1 cellular context compared by ENCODE assay signal in the genomic region with DNA sequence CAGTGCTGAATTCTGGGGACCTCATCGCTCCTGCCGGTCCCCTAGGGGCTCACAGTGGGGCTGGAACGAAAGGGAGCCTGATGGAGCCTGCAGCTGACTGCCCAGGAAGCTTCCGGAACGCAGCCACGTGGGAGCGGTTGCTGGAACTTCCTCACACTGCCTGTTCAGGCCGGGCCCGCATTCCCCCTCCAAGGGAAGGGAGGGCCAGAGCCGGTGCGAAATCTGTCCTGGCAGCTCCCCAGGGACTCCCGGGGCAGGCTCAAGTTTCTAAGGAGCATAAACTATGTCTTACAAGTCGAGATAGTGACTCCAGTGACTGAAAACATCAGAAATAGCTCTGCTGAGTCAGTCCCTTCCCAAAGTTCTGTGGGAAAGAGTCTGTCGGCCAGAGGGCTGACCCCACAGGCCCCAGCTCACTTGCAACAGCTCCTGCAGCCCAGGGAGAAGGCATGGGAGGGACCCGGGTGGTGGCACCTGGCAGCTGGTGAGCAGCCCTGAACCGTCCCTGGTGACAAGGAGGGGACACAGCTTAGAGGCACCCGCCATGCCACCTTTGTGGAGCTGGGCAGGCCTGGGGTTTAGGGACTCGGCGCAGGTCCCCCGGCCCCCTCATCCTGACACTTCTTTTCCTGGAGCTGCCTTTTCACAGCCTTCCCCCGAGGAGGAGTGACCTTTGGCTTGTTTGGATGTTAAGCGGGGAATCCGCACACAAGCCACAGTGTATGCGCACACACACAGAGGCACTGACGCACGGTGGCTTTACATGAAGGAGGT.
A peak's percentile ranks its signal among the peaks of the same experiment; 100 is the strongest.
TF ChIP-seq lines count a peak whose summit lies in the region.

No MANE protein-coding gene starts in this region.

TF ChIP-seq in K562, 482 proteins besides CTCF, POLR2A, EP300 and RAD21 (continued from another document and continues in another):
- TF ChIP-seq, protein P1, sequence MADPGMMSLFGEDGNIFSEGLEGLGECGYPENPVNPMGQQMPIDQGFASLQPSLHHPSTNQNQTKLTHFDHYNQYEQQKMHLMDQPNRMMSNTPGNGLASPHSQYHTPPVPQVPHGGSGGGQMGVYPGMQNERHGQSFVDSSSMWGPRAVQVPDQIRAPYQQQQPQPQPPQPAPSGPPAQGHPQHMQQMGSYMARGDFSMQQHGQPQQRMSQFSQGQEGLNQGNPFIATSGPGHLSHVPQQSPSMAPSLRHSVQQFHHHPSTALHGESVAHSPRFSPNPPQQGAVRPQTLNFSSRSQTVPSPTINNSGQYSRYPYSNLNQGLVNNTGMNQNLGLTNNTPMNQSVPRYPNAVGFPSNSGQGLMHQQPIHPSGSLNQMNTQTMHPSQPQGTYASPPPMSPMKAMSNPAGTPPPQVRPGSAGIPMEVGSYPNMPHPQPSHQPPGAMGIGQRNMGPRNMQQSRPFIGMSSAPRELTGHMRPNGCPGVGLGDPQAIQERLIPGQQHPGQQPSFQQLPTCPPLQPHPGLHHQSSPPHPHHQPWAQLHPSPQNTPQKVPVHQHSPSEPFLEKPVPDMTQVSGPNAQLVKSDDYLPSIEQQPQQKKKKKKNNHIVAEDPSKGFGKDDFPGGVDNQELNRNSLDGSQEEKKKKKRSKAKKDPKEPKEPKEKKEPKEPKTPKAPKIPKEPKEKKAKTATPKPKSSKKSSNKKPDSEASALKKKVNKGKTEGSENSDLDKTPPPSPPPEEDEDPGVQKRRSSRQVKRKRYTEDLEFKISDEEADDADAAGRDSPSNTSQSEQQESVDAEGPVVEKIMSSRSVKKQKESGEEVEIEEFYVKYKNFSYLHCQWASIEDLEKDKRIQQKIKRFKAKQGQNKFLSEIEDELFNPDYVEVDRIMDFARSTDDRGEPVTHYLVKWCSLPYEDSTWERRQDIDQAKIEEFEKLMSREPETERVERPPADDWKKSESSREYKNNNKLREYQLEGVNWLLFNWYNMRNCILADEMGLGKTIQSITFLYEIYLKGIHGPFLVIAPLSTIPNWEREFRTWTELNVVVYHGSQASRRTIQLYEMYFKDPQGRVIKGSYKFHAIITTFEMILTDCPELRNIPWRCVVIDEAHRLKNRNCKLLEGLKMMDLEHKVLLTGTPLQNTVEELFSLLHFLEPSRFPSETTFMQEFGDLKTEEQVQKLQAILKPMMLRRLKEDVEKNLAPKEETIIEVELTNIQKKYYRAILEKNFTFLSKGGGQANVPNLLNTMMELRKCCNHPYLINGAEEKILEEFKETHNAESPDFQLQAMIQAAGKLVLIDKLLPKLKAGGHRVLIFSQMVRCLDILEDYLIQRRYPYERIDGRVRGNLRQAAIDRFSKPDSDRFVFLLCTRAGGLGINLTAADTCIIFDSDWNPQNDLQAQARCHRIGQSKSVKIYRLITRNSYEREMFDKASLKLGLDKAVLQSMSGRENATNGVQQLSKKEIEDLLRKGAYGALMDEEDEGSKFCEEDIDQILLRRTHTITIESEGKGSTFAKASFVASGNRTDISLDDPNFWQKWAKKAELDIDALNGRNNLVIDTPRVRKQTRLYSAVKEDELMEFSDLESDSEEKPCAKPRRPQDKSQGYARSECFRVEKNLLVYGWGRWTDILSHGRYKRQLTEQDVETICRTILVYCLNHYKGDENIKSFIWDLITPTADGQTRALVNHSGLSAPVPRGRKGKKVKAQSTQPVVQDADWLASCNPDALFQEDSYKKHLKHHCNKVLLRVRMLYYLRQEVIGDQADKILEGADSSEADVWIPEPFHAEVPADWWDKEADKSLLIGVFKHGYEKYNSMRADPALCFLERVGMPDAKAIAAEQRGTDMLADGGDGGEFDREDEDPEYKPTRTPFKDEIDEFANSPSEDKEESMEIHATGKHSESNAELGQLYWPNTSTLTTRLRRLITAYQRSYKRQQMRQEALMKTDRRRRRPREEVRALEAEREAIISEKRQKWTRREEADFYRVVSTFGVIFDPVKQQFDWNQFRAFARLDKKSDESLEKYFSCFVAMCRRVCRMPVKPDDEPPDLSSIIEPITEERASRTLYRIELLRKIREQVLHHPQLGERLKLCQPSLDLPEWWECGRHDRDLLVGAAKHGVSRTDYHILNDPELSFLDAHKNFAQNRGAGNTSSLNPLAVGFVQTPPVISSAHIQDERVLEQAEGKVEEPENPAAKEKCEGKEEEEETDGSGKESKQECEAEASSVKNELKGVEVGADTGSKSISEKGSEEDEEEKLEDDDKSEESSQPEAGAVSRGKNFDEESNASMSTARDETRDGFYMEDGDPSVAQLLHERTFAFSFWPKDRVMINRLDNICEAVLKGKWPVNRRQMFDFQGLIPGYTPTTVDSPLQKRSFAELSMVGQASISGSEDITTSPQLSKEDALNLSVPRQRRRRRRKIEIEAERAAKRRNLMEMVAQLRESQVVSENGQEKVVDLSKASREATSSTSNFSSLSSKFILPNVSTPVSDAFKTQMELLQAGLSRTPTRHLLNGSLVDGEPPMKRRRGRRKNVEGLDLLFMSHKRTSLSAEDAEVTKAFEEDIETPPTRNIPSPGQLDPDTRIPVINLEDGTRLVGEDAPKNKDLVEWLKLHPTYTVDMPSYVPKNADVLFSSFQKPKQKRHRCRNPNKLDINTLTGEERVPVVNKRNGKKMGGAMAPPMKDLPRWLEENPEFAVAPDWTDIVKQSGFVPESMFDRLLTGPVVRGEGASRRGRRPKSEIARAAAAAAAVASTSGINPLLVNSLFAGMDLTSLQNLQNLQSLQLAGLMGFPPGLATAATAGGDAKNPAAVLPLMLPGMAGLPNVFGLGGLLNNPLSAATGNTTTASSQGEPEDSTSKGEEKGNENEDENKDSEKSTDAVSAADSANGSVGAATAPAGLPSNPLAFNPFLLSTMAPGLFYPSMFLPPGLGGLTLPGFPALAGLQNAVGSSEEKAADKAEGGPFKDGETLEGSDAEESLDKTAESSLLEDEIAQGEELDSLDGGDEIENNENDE (IDR thresholded peaks at IDR 0.05; ENCODE audit: low read depth, low read length), result no peak
- TF ChIP-seq RBM17 (IDR thresholded peaks at IDR 0.05; ENCODE audit: borderline replicate concordance, low read depth, low read length) (no peak), ZNF57 (CRISPR knock-in tag; IDR thresholded peaks at IDR 0.05) (no peak), ZZZ3 (IDR thresholded peaks at IDR 0.05) (no peak), SMARCA4 (IDR thresholded peaks at IDR 0.05) (peak; percentile 57), TOE1 (IDR thresholded peaks at IDR 0.05; ENCODE audit: borderline replicate concordance) (no peak), TOE1 (CRISPR knock-in tag; IDR thresholded peaks at IDR 0.05; ENCODE audit: borderline replicate concordance, low read depth) (no peak), ZNF584 (CRISPR knock-in tag; IDR thresholded peaks at IDR 0.05; ENCODE audit: low read depth) (no peak), ARHGAP35 (IDR thresholded peaks at IDR 0.05; ENCODE audit: partially characterized antibody) (no peak), HNRNPLL (IDR thresholded peaks at IDR 0.05; ENCODE audit: low read depth, low read length, poor library complexity, severe bottlenecking) (no peak), NR2C1 (IDR thresholded peaks at IDR 0.05) (no peak), NR2C1 (tag; IDR thresholded peaks at IDR 0.05) (no peak), ZNF77 (CRISPR knock-in tag; IDR thresholded peaks at IDR 0.05) (no peak), SMC3 (conservative IDR thresholded peaks at IDR 0.05; ENCODE audit: insufficient read depth, low read depth, low read length) (no peak), ZNF699 (CRISPR knock-in tag; IDR thresholded peaks at IDR 0.05; ENCODE audit: insufficient replicate concordance) (no peak), RNF219 (CRISPR knock-in tag; IDR thresholded peaks at IDR 0.05) (no peak)
- TF ChIP-seq, protein P2, sequence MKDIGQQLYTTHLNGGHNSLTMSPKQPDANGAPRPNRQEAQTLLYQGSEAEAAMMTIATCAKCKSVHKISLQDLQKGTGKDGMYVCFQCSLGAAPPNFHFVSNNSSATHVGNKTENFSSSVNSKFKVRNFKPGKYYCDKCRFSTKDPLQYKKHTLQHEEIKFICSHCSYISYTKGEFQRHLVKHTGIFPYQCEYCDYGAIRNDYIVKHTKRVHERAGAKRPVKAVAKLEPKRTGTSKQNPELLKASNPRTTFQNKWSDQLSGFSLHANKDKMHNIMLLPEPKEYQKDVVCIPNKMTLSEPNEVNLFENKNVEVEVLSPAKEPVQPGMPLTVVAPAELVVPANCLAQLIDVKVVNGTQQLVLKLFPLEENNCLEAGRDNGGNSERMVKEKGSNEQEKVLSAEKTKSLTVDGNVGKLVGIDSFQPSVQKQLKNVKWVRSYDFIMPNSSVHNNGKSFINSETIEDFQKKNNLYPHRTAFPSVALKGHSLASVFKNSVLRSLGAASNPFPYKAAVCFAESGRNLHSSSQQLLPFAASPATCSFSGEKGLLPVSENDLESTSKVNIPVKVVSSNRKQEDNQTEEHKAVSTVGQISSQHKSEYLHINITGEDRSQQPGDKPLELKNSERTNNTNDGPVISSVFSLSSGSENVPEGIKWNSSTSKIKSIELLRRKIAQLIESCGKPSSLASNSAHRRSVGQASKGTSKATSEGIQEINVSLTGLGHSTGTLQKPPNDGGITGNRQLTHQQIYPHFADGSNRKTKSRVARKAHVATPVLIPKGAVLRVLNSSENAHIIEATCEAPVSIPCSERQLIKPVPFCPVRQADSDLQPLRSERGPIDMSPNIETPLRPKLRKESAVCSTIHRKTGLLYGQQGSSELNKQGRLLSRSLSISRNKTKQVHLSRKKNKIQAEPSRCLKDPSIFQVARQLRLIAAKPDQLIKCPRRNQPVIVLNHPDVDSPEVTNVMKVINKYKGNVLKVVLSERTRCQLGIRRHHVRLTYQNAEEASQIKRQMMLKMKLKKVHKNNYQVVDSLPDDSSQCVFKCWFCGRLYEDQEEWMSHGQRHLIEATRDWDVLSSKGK (CRISPR knock-in tag; IDR thresholded peaks at IDR 0.05), result no peak
- TF ChIP-seq, protein P3, sequence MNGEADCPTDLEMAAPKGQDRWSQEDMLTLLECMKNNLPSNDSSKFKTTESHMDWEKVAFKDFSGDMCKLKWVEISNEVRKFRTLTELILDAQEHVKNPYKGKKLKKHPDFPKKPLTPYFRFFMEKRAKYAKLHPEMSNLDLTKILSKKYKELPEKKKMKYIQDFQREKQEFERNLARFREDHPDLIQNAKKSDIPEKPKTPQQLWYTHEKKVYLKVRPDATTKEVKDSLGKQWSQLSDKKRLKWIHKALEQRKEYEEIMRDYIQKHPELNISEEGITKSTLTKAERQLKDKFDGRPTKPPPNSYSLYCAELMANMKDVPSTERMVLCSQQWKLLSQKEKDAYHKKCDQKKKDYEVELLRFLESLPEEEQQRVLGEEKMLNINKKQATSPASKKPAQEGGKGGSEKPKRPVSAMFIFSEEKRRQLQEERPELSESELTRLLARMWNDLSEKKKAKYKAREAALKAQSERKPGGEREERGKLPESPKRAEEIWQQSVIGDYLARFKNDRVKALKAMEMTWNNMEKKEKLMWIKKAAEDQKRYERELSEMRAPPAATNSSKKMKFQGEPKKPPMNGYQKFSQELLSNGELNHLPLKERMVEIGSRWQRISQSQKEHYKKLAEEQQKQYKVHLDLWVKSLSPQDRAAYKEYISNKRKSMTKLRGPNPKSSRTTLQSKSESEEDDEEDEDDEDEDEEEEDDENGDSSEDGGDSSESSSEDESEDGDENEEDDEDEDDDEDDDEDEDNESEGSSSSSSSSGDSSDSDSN (IDR thresholded peaks at IDR 0.05; ENCODE audit: borderline replicate concordance in 1 of 2, low read depth in 2 of 2, low read length in 2 of 2), result peak; percentile 79 to 88; a peak in 2 of 4 replicates
- TF ChIP-seq, protein P4, sequence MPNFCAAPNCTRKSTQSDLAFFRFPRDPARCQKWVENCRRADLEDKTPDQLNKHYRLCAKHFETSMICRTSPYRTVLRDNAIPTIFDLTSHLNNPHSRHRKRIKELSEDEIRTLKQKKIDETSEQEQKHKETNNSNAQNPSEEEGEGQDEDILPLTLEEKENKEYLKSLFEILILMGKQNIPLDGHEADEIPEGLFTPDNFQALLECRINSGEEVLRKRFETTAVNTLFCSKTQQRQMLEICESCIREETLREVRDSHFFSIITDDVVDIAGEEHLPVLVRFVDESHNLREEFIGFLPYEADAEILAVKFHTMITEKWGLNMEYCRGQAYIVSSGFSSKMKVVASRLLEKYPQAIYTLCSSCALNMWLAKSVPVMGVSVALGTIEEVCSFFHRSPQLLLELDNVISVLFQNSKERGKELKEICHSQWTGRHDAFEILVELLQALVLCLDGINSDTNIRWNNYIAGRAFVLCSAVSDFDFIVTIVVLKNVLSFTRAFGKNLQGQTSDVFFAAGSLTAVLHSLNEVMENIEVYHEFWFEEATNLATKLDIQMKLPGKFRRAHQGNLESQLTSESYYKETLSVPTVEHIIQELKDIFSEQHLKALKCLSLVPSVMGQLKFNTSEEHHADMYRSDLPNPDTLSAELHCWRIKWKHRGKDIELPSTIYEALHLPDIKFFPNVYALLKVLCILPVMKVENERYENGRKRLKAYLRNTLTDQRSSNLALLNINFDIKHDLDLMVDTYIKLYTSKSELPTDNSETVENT (CRISPR knock-in tag; IDR thresholded peaks at IDR 0.05), result no peak
- TF ChIP-seq, protein P5, sequence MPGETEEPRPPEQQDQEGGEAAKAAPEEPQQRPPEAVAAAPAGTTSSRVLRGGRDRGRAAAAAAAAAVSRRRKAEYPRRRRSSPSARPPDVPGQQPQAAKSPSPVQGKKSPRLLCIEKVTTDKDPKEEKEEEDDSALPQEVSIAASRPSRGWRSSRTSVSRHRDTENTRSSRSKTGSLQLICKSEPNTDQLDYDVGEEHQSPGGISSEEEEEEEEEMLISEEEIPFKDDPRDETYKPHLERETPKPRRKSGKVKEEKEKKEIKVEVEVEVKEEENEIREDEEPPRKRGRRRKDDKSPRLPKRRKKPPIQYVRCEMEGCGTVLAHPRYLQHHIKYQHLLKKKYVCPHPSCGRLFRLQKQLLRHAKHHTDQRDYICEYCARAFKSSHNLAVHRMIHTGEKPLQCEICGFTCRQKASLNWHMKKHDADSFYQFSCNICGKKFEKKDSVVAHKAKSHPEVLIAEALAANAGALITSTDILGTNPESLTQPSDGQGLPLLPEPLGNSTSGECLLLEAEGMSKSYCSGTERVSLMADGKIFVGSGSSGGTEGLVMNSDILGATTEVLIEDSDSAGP (CRISPR knock-in tag; IDR thresholded peaks at IDR 0.05), result no peak
